In the genomic region with DNA sequence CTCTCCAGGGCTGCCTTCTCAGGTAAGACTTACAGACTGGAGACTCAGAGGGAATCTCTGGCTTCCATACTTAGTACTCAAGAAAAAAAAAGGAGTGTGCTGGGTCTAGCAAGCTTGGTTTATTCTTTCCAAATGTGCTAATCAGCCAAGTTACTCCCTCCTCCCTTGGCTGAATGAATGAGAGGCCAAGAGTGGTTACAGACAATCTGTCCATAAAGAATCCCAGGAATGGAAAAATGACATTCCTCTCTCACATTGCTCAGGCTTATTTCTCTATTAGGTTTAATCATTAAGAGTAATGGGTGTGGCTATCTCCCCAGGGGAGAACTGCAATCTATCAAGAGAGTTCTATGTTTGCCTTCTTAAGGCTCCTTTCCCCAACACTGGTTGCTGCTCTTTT, we compare ENCODE assay signal across 20 cellular contexts.
DNase-seq lines count a peak whose midpoint lies in the region; ATAC-seq, FAIRE-seq and TF ChIP-seq lines count a peak whose summit lies in the region.
"Had no signal": no experiment of that assay in that cellular context is flagged by ENCODE, and none has a peak within 500 bp of the region (broad histone marks: within the 10 kb centered on the region; RNA-seq: fewer than 3 reads in every experiment).

No MANE protein-coding gene starts in this region.

- H3K9me3 ChIP-seq in A549 = no peaks in the 10 kb centered on the region; the same call in 2 of the 3 replicates
- no peaks in the 10 kb centered on the region for H3K9me3 ChIP-seq in left lung
- H3K9me3 ChIP-seq: esophagus muscularis mucosa, suprapubic skin had no signal

- ATAC-seq in A549 (no peak; a peak in 1 of 6 replicates), left lung (peak; percentile 59), GM21528 (IDR thresholded peaks at IDR 0.05; ENCODE audit: low FRiP score, unreplicated experiment) (no peak), Right ventricle myocardium inferior (no peak), GM19324 (IDR thresholded peaks at IDR 0.05; ENCODE audit: low FRiP score, unreplicated experiment) (no peak)

- H3K36me3 ChIP-seq in left lung = no peaks in the 10 kb centered on the region
- H3K36me3 ChIP-seq: cardiac muscle cell, esophagus muscularis mucosa, suprapubic skin had no signal

- no peak for TF ChIP-seq RAD21 in A549 (conservative IDR thresholded peaks at IDR 0.05 in 1 of 2, IDR thresholded peaks at IDR 0.05 in 1 of 2)

- DNase-seq in A549 (ENCODE audit: low read depth in 1 of 2, low spot score in 1 of 2) (peak in 1 of 2 experiments; percentile 12), M059J (ENCODE audit: low read depth) (peak; percentile 68), epidermal melanocyte (ENCODE audit: insufficient read length, low spot score) (peak; percentile 25), left lung (no peak), Right ventricle myocardium inferior (ENCODE audit: missing footprints) (no peak), osteocyte (ENCODE audit: extremely low spot score, unreplicated experiment) (no peak)
- DNase-seq: activated CD4-positive, alpha-beta T cell treated with anti-CD3 and anti-CD28 coated beads, Interleukin-2, amount 10 ng/mL, durations not matched to agents 7 days and 5 days; CD4-positive, alpha-beta T cell; dorsolateral prefrontal cortex; HFFc6; KBM-7; NCI-H2081; NCI-H524 treated with DMSO at 0.1 percent for 48 hours; Right ventricle myocardium superior; T-helper 1 cell had no signal

- no peak overlapping the region for H3K27ac Mint-ChIP-seq in osteocyte (ENCODE audit: unreplicated experiment)
- H3K27ac Mint-ChIP-seq: activated CD4-positive, alpha-beta T cell treated with anti-CD3 and anti-CD28 coated beads, Interleukin-2, amount 10 ng/mL, durations not matched to agents 7 days and 5 days; CD4-positive, alpha-beta T cell; HFFc6 had no signal

- H3K36me3 Mint-ChIP-seq in osteocyte (ENCODE audit: unreplicated experiment) = no peaks in the 10 kb centered on the region

- TF ChIP-seq POLR2A in A549 (IDR thresholded peaks at IDR 0.05; ENCODE audit: low read length) = no peak

- H3K27me3 Mint-ChIP-seq in osteocyte (ENCODE audit: unreplicated experiment) = peaks cover 2% of the 10 kb centered on the region
- H3K27me3 Mint-ChIP-seq: activated CD4-positive, alpha-beta T cell treated with anti-CD3 and anti-CD28 coated beads, Interleukin-2, amount 10 ng/mL, durations not matched to agents 7 days and 5 days had no signal

- no peaks in the 10 kb centered on the region for H3K9me3 Mint-ChIP-seq in osteocyte (ENCODE audit: unreplicated experiment)
- H3K9me3 Mint-ChIP-seq: activated CD4-positive, alpha-beta T cell treated with anti-CD3 and anti-CD28 coated beads, Interleukin-2, amount 10 ng/mL, durations not matched to agents 7 days and 5 days; CD4-positive, alpha-beta T cell had no signal

- peaks cover 9% of the 10 kb centered on the region for H3K4me1 Mint-ChIP-seq in osteocyte (ENCODE audit: unreplicated experiment)
- H3K4me1 Mint-ChIP-seq: activated CD4-positive, alpha-beta T cell treated with anti-CD3 and anti-CD28 coated beads, Interleukin-2, amount 10 ng/mL, durations not matched to agents 7 days and 5 days had no signal

- H3K4me1 ChIP-seq in A549 (peaks cover 3% of the 10 kb centered on the region; the same call in 1 of the 3 replicates), left lung (no peaks in the 10 kb centered on the region)
- H3K4me1 ChIP-seq: esophagus muscularis mucosa had no signal

- H3K27ac ChIP-seq in A549 (no peak overlapping the region), left lung (no peak overlapping the region)
- H3K27ac ChIP-seq: cardiac muscle cell, dorsolateral prefrontal cortex, esophagus muscularis mucosa, suprapubic skin had no signal

- CTCF ChIA-PET in A549 (lab: Yijun Ruan, JAX) = no interaction called here

- POLR2A ChIA-PET in A549 (lab: Yijun Ruan, JAX) = no interaction called here

- no peak overlapping the region for H3K4me3 Mint-ChIP-seq in osteocyte (ENCODE audit: unreplicated experiment)
- H3K4me3 Mint-ChIP-seq: activated CD4-positive, alpha-beta T cell treated with anti-CD3 and anti-CD28 coated beads, Interleukin-2, amount 10 ng/mL, durations not matched to agents 7 days and 5 days; CD4-positive, alpha-beta T cell; HFFc6 had no signal

- TF ChIP-seq CTCF in A549 (IDR thresholded peaks at IDR 0.05) (no peak), left lung (IDR thresholded peaks at IDR 0.05) (no peak), osteocyte (IDR thresholded peaks at IDR 0.05) (no peak)

- intact Hi-C loops in left lung (cut with DNase I) = no loop called here
- intact Hi-C loops in Right ventricle myocardium inferior (cut with DNase I) = no loop called here

- H3K4me3 ChIP-seq in A549 (no peak overlapping the region), left lung (no peak overlapping the region)
- H3K4me3 ChIP-seq: cardiac muscle cell, dorsolateral prefrontal cortex, esophagus muscularis mucosa, suprapubic skin had no signal

- peak overlapping the region; percentile 32; the same call in 1 of the 3 replicates for H3K4me2 ChIP-seq in A549

- TF ChIP-seq EP300 in A549 (IDR thresholded peaks at IDR 0.05) = no peak

- no peaks in the 10 kb centered on the region for H3K27me3 ChIP-seq in left lung
- H3K27me3 ChIP-seq: cardiac muscle cell, esophagus muscularis mucosa, suprapubic skin had no signal

- no peak for FAIRE-seq in A549 (lab: Jason Lieb, UNC)

TF ChIP-seq in A549, 52 proteins besides CTCF, POLR2A, EP300 and RAD21 (continues in another document):
- TF ChIP-seq RNF2 (IDR thresholded peaks at IDR 0.05; ENCODE audit: borderline replicate concordance, low read depth) = no peak
- TF ChIP-seq TFCP2L1 (CRISPR knock-in tag; IDR thresholded peaks at IDR 0.05) = no peak
- no peak for TF ChIP-seq JUNB (IDR thresholded peaks at IDR 0.05)
- no peak for TF ChIP-seq CHD4 (IDR thresholded peaks at IDR 0.05; ENCODE audit: borderline replicate concordance)
- TF ChIP-seq, protein P1, sequence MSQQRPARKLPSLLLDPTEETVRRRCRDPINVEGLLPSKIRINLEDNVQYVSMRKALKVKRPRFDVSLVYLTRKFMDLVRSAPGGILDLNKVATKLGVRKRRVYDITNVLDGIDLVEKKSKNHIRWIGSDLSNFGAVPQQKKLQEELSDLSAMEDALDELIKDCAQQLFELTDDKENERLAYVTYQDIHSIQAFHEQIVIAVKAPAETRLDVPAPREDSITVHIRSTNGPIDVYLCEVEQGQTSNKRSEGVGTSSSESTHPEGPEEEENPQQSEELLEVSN (IDR thresholded peaks at IDR 0.05; ENCODE audit: borderline replicate concordance, low read depth) = no peak
- TF ChIP-seq ZNF302 (CRISPR knock-in tag; IDR thresholded peaks at IDR 0.05) = no peak
- no peak for TF ChIP-seq ZSCAN20 (CRISPR knock-in tag; IDR thresholded peaks at IDR 0.05)
- TF ChIP-seq ZC3H11A (IDR thresholded peaks at IDR 0.05) = no peak
- no peak for TF ChIP-seq KDM1A (IDR thresholded peaks at IDR 0.05; ENCODE audit: low read depth)
- no peak for TF ChIP-seq PHF8 (IDR thresholded peaks at IDR 0.05; ENCODE audit: borderline replicate concordance, low read depth)
- TF ChIP-seq, protein P2, sequence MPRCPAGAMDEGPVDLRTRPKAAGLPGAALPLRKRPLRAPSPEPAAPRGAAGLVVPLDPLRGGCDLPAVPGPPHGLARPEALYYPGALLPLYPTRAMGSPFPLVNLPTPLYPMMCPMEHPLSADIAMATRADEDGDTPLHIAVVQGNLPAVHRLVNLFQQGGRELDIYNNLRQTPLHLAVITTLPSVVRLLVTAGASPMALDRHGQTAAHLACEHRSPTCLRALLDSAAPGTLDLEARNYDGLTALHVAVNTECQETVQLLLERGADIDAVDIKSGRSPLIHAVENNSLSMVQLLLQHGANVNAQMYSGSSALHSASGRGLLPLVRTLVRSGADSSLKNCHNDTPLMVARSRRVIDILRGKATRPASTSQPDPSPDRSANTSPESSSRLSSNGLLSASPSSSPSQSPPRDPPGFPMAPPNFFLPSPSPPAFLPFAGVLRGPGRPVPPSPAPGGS (IDR thresholded peaks at IDR 0.05) = no peak
- TF ChIP-seq EHF (CRISPR knock-in tag; IDR thresholded peaks at IDR 0.05) = no peak
- no peak for TF ChIP-seq KDM5A (IDR thresholded peaks at IDR 0.05)
- TF ChIP-seq, protein P3, sequence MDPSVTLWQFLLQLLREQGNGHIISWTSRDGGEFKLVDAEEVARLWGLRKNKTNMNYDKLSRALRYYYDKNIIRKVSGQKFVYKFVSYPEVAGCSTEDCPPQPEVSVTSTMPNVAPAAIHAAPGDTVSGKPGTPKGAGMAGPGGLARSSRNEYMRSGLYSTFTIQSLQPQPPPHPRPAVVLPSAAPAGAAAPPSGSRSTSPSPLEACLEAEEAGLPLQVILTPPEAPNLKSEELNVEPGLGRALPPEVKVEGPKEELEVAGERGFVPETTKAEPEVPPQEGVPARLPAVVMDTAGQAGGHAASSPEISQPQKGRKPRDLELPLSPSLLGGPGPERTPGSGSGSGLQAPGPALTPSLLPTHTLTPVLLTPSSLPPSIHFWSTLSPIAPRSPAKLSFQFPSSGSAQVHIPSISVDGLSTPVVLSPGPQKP (IDR thresholded peaks at IDR 0.05; ENCODE audit: low read depth, low read length) = no peak
- TF ChIP-seq HDAC2 (IDR thresholded peaks at IDR 0.05) = no peak
- TF ChIP-seq, protein P4, sequence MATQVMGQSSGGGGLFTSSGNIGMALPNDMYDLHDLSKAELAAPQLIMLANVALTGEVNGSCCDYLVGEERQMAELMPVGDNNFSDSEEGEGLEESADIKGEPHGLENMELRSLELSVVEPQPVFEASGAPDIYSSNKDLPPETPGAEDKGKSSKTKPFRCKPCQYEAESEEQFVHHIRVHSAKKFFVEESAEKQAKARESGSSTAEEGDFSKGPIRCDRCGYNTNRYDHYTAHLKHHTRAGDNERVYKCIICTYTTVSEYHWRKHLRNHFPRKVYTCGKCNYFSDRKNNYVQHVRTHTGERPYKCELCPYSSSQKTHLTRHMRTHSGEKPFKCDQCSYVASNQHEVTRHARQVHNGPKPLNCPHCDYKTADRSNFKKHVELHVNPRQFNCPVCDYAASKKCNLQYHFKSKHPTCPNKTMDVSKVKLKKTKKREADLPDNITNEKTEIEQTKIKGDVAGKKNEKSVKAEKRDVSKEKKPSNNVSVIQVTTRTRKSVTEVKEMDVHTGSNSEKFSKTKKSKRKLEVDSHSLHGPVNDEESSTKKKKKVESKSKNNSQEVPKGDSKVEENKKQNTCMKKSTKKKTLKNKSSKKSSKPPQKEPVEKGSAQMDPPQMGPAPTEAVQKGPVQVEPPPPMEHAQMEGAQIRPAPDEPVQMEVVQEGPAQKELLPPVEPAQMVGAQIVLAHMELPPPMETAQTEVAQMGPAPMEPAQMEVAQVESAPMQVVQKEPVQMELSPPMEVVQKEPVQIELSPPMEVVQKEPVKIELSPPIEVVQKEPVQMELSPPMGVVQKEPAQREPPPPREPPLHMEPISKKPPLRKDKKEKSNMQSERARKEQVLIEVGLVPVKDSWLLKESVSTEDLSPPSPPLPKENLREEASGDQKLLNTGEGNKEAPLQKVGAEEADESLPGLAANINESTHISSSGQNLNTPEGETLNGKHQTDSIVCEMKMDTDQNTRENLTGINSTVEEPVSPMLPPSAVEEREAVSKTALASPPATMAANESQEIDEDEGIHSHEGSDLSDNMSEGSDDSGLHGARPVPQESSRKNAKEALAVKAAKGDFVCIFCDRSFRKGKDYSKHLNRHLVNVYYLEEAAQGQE (IDR thresholded peaks at IDR 0.05) = no peak
- TF ChIP-seq CEBPB (IDR thresholded peaks at IDR 0.05) = no peak
- no peak for TF ChIP-seq SREBF2 (IDR thresholded peaks at IDR 0.05)

Comparison
In these comparisons a context has a peak if more than half of its experiments do, and no peak if none do; other contexts are left out.
1. DNase-seq: peak in M059J (single experiment) and epidermal melanocyte (single experiment); none in left lung (0 of 2), Right ventricle myocardium inferior (single experiment) and osteocyte (single experiment).